Comparison of ENCODE assay signal across 1 cellular context in genomic region chr15:65410036-65410435, GRCh38.
TF ChIP-seq lines count a peak whose summit lies in the region.

No MANE protein-coding gene starts in this region.

TF ChIP-seq in WTC11, 78 proteins besides CTCF, POLR2A, EP300 and RAD21 (continued from another document):
- TF ChIP-seq, protein P1, sequence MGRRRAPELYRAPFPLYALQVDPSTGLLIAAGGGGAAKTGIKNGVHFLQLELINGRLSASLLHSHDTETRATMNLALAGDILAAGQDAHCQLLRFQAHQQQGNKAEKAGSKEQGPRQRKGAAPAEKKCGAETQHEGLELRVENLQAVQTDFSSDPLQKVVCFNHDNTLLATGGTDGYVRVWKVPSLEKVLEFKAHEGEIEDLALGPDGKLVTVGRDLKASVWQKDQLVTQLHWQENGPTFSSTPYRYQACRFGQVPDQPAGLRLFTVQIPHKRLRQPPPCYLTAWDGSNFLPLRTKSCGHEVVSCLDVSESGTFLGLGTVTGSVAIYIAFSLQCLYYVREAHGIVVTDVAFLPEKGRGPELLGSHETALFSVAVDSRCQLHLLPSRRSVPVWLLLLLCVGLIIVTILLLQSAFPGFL (CRISPR knock-in tag; IDR thresholded peaks at IDR 0.05; ENCODE audit: borderline replicate concordance) = no peak
- no peak for TF ChIP-seq NFATC4 (CRISPR knock-in tag; IDR thresholded peaks at IDR 0.05)
- TF ChIP-seq JAZF1 (CRISPR knock-in tag; IDR thresholded peaks at IDR 0.05) = no peak
- TF ChIP-seq NR3C1 (CRISPR knock-in tag; conservative IDR thresholded peaks at IDR 0.05; ENCODE audit: low read depth) = no peak
- no peak for TF ChIP-seq FOXP1 (CRISPR knock-in tag; IDR thresholded peaks at IDR 0.05; ENCODE audit: borderline replicate concordance)
- TF ChIP-seq NR2C2 (CRISPR knock-in tag; IDR thresholded peaks at IDR 0.05) = no peak
- TF ChIP-seq ZNF512 (CRISPR knock-in tag; IDR thresholded peaks at IDR 0.05; ENCODE audit: borderline replicate concordance) = no peak
- TF ChIP-seq ARID4B (CRISPR knock-in tag; IDR thresholded peaks at IDR 0.05; ENCODE audit: borderline replicate concordance) = no peak
- TF ChIP-seq, protein P2, sequence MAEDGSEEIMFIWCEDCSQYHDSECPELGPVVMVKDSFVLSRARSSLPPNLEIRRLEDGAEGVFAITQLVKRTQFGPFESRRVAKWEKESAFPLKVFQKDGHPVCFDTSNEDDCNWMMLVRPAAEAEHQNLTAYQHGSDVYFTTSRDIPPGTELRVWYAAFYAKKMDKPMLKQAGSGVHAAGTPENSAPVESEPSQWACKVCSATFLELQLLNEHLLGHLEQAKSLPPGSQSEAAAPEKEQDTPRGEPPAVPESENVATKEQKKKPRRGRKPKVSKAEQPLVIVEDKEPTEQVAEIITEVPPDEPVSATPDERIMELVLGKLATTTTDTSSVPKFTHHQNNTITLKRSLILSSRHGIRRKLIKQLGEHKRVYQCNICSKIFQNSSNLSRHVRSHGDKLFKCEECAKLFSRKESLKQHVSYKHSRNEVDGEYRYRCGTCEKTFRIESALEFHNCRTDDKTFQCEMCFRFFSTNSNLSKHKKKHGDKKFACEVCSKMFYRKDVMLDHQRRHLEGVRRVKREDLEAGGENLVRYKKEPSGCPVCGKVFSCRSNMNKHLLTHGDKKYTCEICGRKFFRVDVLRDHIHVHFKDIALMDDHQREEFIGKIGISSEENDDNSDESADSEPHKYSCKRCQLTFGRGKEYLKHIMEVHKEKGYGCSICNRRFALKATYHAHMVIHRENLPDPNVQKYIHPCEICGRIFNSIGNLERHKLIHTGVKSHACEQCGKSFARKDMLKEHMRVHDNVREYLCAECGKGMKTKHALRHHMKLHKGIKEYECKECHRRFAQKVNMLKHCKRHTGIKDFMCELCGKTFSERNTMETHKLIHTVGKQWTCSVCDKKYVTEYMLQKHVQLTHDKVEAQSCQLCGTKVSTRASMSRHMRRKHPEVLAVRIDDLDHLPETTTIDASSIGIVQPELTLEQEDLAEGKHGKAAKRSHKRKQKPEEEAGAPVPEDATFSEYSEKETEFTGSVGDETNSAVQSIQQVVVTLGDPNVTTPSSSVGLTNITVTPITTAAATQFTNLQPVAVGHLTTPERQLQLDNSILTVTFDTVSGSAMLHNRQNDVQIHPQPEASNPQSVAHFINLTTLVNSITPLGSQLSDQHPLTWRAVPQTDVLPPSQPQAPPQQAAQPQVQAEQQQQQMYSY (CRISPR knock-in tag; IDR thresholded peaks at IDR 0.05) = no peak
- TF ChIP-seq NFE2L1 (CRISPR knock-in tag; IDR thresholded peaks at IDR 0.05) = no peak
- TF ChIP-seq ZNF416 (CRISPR knock-in tag; IDR thresholded peaks at IDR 0.05) = no peak
